ENCODE assay signal across 8 cellular contexts in genomic region chr5:33441241-33441844, GRCh38. TPM values are rescaled to one million over a fixed set of nuclear protein-coding genes. Genes with fewer than 3 reads are reported as not detected.
DNase-seq lines count a peak whose midpoint lies in the region; ATAC-seq and TF ChIP-seq lines count a peak whose summit lies in the region.

No MANE protein-coding gene starts in this region.

- H3K27ac ChIP-seq in rectal smooth muscle tissue (ENCODE audit: low read depth, low read length) = peak overlapping the region; percentile 99

- H3K4me3 ChIP-seq in GM06990 (replicated peaks; ENCODE audit: low read depth, low read length) (peak overlapping the region; percentile 87), fibroblast of the aortic adventitia (ENCODE audit: low read depth, low read length) (peak overlapping the region; percentile 76), rectal smooth muscle tissue (ENCODE audit: low read length) (peak overlapping the region; percentile 98)

- peaks cover 5% of the 10 kb centered on the region for H3K36me3 ChIP-seq in GM06990 (ENCODE audit: control insufficient read depth, insufficient read depth, low read length)
- H3K36me3 ChIP-seq in rectal smooth muscle tissue (ENCODE audit: control insufficient read depth, insufficient read depth, low read length) = peaks cover under 1% of the 10 kb centered on the region

- peaks cover 29% of the 10 kb centered on the region for H3K4me1 ChIP-seq in rectal smooth muscle tissue (ENCODE audit: control insufficient read depth, insufficient read depth, low read length)

- peak; percentile 31 for ATAC-seq in HG02884 (IDR thresholded peaks at IDR 0.05; ENCODE audit: unreplicated experiment)

- TF ChIP-seq CTCF in GM06990 (IDR thresholded peaks at IDR 0.05; ENCODE audit: insufficient read depth, low read length, poor library complexity, severe bottlenecking) (no peak), fibroblast of the aortic adventitia (IDR thresholded peaks at IDR 0.05; ENCODE audit: insufficient read depth, low read length) (no peak)

- H3K9ac ChIP-seq in rectal smooth muscle tissue (ENCODE audit: low read length) = peak overlapping the region; percentile 86

- H3K27me3 ChIP-seq in GM06990 (replicated peaks; ENCODE audit: control insufficient read depth, insufficient read depth, low read length) (no peaks in the 10 kb centered on the region), rectal smooth muscle tissue (ENCODE audit: control insufficient read depth, insufficient read depth, low read length) (no peaks in the 10 kb centered on the region)

- DNase-seq in GM06990 (ENCODE audit: extremely low read depth, insufficient read length) (no peak), NCI-H526 (lab: John Stamatoyannopoulos, UW) (peak; percentile 67 to 80), activated T-cell treated with anti-CD3 and anti-CD28 coated beads for 24 hours (ENCODE audit: low read depth) (peak; percentile 9), fibroblast of the aortic adventitia (ENCODE audit: low read depth) (no peak), 8988T (no peak), retina (no peak)

RNA-seq across cellular contexts. Expression of gene TARS1, which starts 0.6 kb away (rescaled TPM):
- total RNA-seq in fibroblast of the aortic adventitia (ENCODE audit: low replicate concordance) = 328 and 432 TPM in 2 replicates

Comparison
In these comparisons a context has a peak if more than half of its experiments do, and no peak if none do; other contexts are left out.
1. DNase-seq: peak in NCI-H526 (2 of 2) and activated T-cell treated with anti-CD3 and anti-CD28 coated beads for 24 hours (single experiment); none in GM06990 (single experiment), fibroblast of the aortic adventitia (single experiment), 8988T (single experiment) and retina (single experiment).
2. Peak in every context shown above with its lines, with median percentiles within 50 percentile points of each other: H3K4me3 ChIP-seq.